Comparison of ENCODE assay signal across 1 cellular context in genomic region chr16:74651841-74652240, GRCh38.
A peak's percentile ranks its signal among the peaks of the same experiment; 100 is the strongest.
TF ChIP-seq lines count a peak whose summit lies in the region.

No MANE protein-coding gene starts in this region.

TF ChIP-seq in HepG2, 621 proteins besides CTCF, POLR2A, EP300 and RAD21:
- TF ChIP-seq SUZ12 (IDR thresholded peaks at IDR 0.05; ENCODE audit: low read depth, low read length) (no peak), POLR2G (IDR thresholded peaks at IDR 0.05; ENCODE audit: low read depth, low read length) (no peak), RBM22 (optimal IDR thresholded peaks at IDR 0.05; ENCODE audit: low read length) (peak; percentile 53)
